In genomic region chr2:240215676-240216051, GRCh38 we compare ENCODE assay signal across 25 cellular contexts.
DNase-seq lines count a peak whose midpoint lies in the region; ATAC-seq, FAIRE-seq and TF ChIP-seq lines count a peak whose summit lies in the region.
"Had no signal": no experiment of that assay in that cellular context is flagged by ENCODE, and none has a peak within 500 bp of the region (broad histone marks: within the 10 kb centered on the region; RNA-seq: fewer than 3 reads in every experiment).

No MANE protein-coding gene starts in this region.

- no peak for TF ChIP-seq CTCF in osteoblast (IDR thresholded peaks at IDR 0.05; ENCODE audit: extremely low read depth, low read depth, low read length)

- H4K20me1 ChIP-seq in osteoblast (ENCODE audit: insufficient read depth, low read length): no peaks in the 10 kb centered on the region

- H3K27me3 ChIP-seq in osteoblast (ENCODE audit: insufficient read depth, low read length) (peaks cover 3% of the 10 kb centered on the region), aorta (ENCODE audit: control insufficient read depth in 1 of 2, insufficient read depth in 2 of 2, low read length in 1 of 2) (no peaks in the 10 kb centered on the region)

- 87 to 93% methylated on average over 8 of the region's 8 CpGs for WGBS in aorta, 2 donors

- H3K27ac ChIP-seq in cingulate gyrus (ENCODE audit: low read depth, low read length): peak overlapping the region; percentile 80
- H3K27ac ChIP-seq in osteoblast (ENCODE audit: low read depth, low read length): no peak overlapping the region
- no peak overlapping the region for H3K27ac ChIP-seq in aorta (ENCODE audit: low read depth in 1 of 2, low read length in 2 of 2)
- H3K27ac ChIP-seq: A549, GM23248, PC-9 had no signal

- H3K36me3 Mint-ChIP-seq in activated naive CD8-positive, alpha-beta T cell treated with anti-CD3 and anti-CD28 coated beads for 36 hours: no peaks in the 10 kb centered on the region
- H3K36me3 Mint-ChIP-seq: CD4-positive, CD25-positive, alpha-beta regulatory T cell had no signal

- no peak overlapping the region for H3K4me2 ChIP-seq in osteoblast (ENCODE audit: insufficient read depth, low read length)
- H3K4me2 ChIP-seq: A549, PC-9 had no signal

- FAIRE-seq in H54 (lab: Jason Lieb, UNC): no peak
- FAIRE-seq: A549, HTR-8/SVneo had no signal

- H3K9me3 Mint-ChIP-seq in activated naive CD8-positive, alpha-beta T cell treated with anti-CD3 and anti-CD28 coated beads for 36 hours: no peaks in the 10 kb centered on the region

- no peak overlapping the region for H3K4me3 ChIP-seq in osteoblast (ENCODE audit: insufficient read depth, low read length)
- no peak overlapping the region for H3K4me3 ChIP-seq in aorta (ENCODE audit: low read length in 2 of 2)
- H3K4me3 ChIP-seq: A549, GM23248, PC-9 had no signal

- intact Hi-C loops in cardiac septum (cut with DNase I) (no loop called here), Right ventricle myocardium superior (cut with DNase I) (no loop called here), aorta (cut with DNase I) (no loop called here)

- H3K27ac Mint-ChIP-seq in activated naive CD8-positive, alpha-beta T cell treated with anti-CD3 and anti-CD28 coated beads for 36 hours: no peak overlapping the region
- H3K27ac Mint-ChIP-seq: B cell; CD4-positive, CD25-positive, alpha-beta regulatory T cell had no signal

- no peaks in the 10 kb centered on the region for H3K79me2 ChIP-seq in osteoblast (ENCODE audit: insufficient read depth, low read length)

- DNase-seq in cardiac septum (ENCODE audit: low spot score): peak; percentile 61
- DNase-seq in Right ventricle myocardium superior: no peak
- DNase-seq in osteoblast (ENCODE audit: insufficient read length, low spot score, missing footprints): peak; percentile 35
- peak; percentile 20 to 55 for DNase-seq in aorta
- DNase-seq in activated naive CD8-positive, alpha-beta T cell treated with anti-CD3 and anti-CD28 coated beads for 36 hours: no peak
- no peak for DNase-seq in H54 (ENCODE audit: insufficient read length, low spot score)
- DNase-seq: CD4-positive, CD25-positive, alpha-beta regulatory T cell; DMS79; GM23248; HCEC 1CT; KG1; NCI-H1092; NCI-H1436 treated with DMSO at 0.1 percent for 48 hours; NCI-H2029; NCI-H2227 treated with DMSO at 0.1 percent for 48 hours; NCI-H510A treated with DMSO at 0.1 percent for 48 hours; NCI-H748 treated with DMSO at 0.1 percent for 48 hours; PC-9; RPMI8226; SHP77 treated with DMSO at 0.1 percent for 48 hours had no signal

- H3K4me1 ChIP-seq in osteoblast (ENCODE audit: insufficient read depth, low read length): peaks cover 5% of the 10 kb centered on the region
- no peaks in the 10 kb centered on the region for H3K4me1 ChIP-seq in aorta (ENCODE audit: control insufficient read depth in 1 of 2, insufficient read depth in 2 of 2, low read length in 2 of 2)

- H3K27me3 Mint-ChIP-seq in activated naive CD8-positive, alpha-beta T cell treated with anti-CD3 and anti-CD28 coated beads for 36 hours: peaks cover 3% of the 10 kb centered on the region
- H3K27me3 Mint-ChIP-seq: B cell had no signal

- ATAC-seq in Right ventricle myocardium superior (ENCODE audit: poor library complexity) (no peak), aorta (ENCODE audit: low FRiP score) (no peak), HG02885 (IDR thresholded peaks at IDR 0.05; ENCODE audit: poor library complexity, unreplicated experiment) (no peak)
- ATAC-seq: A549 had no signal

- H3K9me3 ChIP-seq in osteoblast (ENCODE audit: low read depth, low read length) (no peaks in the 10 kb centered on the region), aorta (ENCODE audit: control insufficient read depth, low read length) (no peaks in the 10 kb centered on the region)
- H3K9me3 ChIP-seq: A549 had no signal

- H3K36me3 ChIP-seq in osteoblast (ENCODE audit: insufficient read depth, low read length): no peaks in the 10 kb centered on the region
- H3K36me3 ChIP-seq in aorta (ENCODE audit: control insufficient read depth in 1 of 2, insufficient read depth in 2 of 2, low read length in 1 of 2): no peaks in the 10 kb centered on the region

- no peak for TF ChIP-seq POLR2A in H54 (IDR thresholded peaks at IDR 0.05; ENCODE audit: low read depth, low read length)

- H3K4me3 Mint-ChIP-seq in activated naive CD8-positive, alpha-beta T cell treated with anti-CD3 and anti-CD28 coated beads for 36 hours: no peak overlapping the region
- H3K4me3 Mint-ChIP-seq: B cell; CD4-positive, CD25-positive, alpha-beta regulatory T cell had no signal

- H3K4me1 Mint-ChIP-seq in activated naive CD8-positive, alpha-beta T cell treated with anti-CD3 and anti-CD28 coated beads for 36 hours: peaks cover 1% of the 10 kb centered on the region
- H3K4me1 Mint-ChIP-seq: B cell; CD4-positive, CD25-positive, alpha-beta regulatory T cell had no signal

- no peak overlapping the region for H2AFZ ChIP-seq in osteoblast (ENCODE audit: low read length)
- H2AFZ ChIP-seq: GM23248, PC-9 had no signal

Comparison
In these comparisons a context has a peak if more than half of its experiments do, and no peak if none do; other contexts are left out.
1. DNase-seq: peak in cardiac septum (single experiment), osteoblast (single experiment) and aorta (2 of 2); none in Right ventricle myocardium superior (single experiment), activated naive CD8-positive, alpha-beta T cell treated with anti-CD3 and anti-CD28 coated beads for 36 hours (single experiment) and H54 (single experiment).